Comparison of ENCODE assay signal across 8 cellular contexts in the genomic region with DNA sequence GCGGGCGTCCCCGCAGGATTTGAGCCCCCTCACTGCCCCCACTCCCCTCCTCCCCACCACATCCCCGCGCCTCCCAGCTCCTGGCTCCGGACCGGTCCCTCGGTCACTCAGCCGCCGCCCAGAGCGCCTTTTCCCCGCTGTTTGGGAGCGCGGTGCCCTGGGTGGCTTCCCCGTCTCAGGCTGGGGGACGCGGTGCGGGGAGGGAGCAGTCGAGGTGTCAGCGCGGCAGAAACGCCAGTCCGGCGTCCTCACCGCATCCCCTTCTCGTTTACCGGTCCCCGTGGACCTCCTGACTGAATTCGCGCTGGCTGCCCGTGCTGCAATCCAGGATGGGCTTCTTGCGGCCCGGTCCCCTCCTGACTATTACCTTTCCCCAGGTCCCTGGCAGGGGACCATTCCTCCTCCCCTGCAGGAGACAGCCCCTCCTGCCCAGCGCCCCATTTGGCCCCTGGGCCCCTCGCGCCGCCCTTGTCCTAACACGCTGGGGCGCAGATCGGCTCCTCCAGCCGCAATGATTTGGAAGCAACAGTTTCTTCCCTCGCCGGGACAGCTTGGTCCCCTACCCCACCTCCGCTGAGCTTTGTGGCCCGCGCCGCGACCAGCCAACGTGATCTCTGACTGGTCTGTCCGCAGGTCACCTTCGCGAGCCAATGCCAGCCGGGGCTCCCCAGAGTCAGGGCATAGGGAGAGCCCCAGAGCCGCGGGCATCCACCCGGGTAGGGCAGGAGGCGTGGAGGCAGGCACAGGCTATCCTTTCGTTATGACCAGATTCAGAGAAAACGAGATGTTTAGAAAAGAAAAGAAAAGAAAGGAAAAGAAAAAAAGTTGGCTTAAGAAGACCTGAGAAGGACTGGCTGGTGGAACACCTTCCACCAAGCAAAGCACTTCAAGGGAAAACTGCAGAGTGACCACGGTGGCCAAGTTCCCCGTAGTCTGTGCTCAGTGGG. TPM values are rescaled to one million over a fixed set of nuclear protein-coding genes. Genes with fewer than 3 reads are reported as not detected.
DNase-seq lines count a peak whose midpoint lies in the region; ATAC-seq and TF ChIP-seq lines count a peak whose summit lies in the region.

No MANE protein-coding gene starts in this region.

- TF ChIP-seq EP300 in gastroesophageal sphincter (IDR thresholded peaks at IDR 0.05): no peak

- POLR2A ChIA-PET in activated B cell treated with CpG ODN at 0.5 μM for 24 hours (lab: Charles Lee): interaction anchor here (0.7 to 11.5 kb wide), 27 partner anchors 9 to 315 kb away, joined by 3 to 158 read pairs (median 6); a partner anchor contains a TSS

- H3K4me3 Mint-ChIP-seq in activated CD4-positive, alpha-beta T cell treated with anti-CD3 and anti-CD28 coated beads, Interleukin-2, amount 10 ng/mL, durations not matched to agents 24 days and 14 days: peak overlapping the region; percentile 90
- H3K4me3 Mint-ChIP-seq in activated B cell treated with CpG ODN at 0.5 μM for 24 hours: peak overlapping the region; percentile 97

- H2BK5ac ChIP-seq in trophoblast cell (ENCODE audit: low read depth, low read length, poor library complexity): no peak overlapping the region

- H4K8ac ChIP-seq in trophoblast cell (ENCODE audit: low read depth, low read length): no peak overlapping the region

- 0 to 10% methylated on average over 1 to 15 of the region's 61 CpGs for WGBS in gastroesophageal sphincter (ENCODE audit: low coverage in 1 of 2), 2 donors
- no CpG with 5 or more reads among the region's 61 CpGs for WGBS in trophoblast cell (ENCODE audit: extremely low coverage, insufficient coverage, insufficient read length)

- peak overlapping the region; percentile 82 for H3K27ac Mint-ChIP-seq in activated CD4-positive, alpha-beta T cell treated with anti-CD3 and anti-CD28 coated beads, Interleukin-2, amount 10 ng/mL, durations not matched to agents 24 days and 14 days
- peak overlapping the region; percentile 79 for H3K27ac Mint-ChIP-seq in activated B cell treated with CpG ODN at 0.5 μM for 24 hours

- H3K9me3 ChIP-seq in gastroesophageal sphincter: no peaks in the 10 kb centered on the region
- H3K9me3 ChIP-seq in trophoblast cell (ENCODE audit: insufficient read depth, low read depth, low read length): no peaks in the 10 kb centered on the region

- H3K27ac ChIP-seq in gastroesophageal sphincter (peak overlapping the region in 3 of 4 donors; percentile 39 to 85 (median 79)), trophoblast cell (ENCODE audit: low read depth, low read length) (no peak overlapping the region)

- no peak overlapping the region for H3K23ac ChIP-seq in trophoblast cell (ENCODE audit: low read length)

- H2BK12ac ChIP-seq in trophoblast cell (ENCODE audit: low read length): no peak overlapping the region

- no peak overlapping the region for H2AFZ ChIP-seq in trophoblast cell (ENCODE audit: insufficient read depth, low read length, poor library complexity)

- peak overlapping the region; percentile 65 for H3K9ac ChIP-seq in trophoblast cell (ENCODE audit: low read length)

- peak overlapping the region; percentile 44 for H3K4ac ChIP-seq in trophoblast cell (ENCODE audit: low read depth, low read length)

- peaks cover 0 to 51% (median 14%) of the 10 kb centered on the region in 3 donors for H3K4me1 ChIP-seq in gastroesophageal sphincter
- H3K4me1 ChIP-seq in trophoblast cell (ENCODE audit: control insufficient read depth in 1 of 2, insufficient read depth in 2 of 2, low read length in 2 of 2): peaks cover 37 to 47% of the 10 kb centered on the region in 2 experiments

- TF ChIP-seq CTCF in activated B cell treated with CpG ODN at 0.5 μM for 24 hours (IDR thresholded peaks at IDR 0.05): no peak
- no peak for TF ChIP-seq CTCF in gastroesophageal sphincter (IDR thresholded peaks at IDR 0.05)

- intact Hi-C loops in activated CD4-positive, alpha-beta T cell treated with anti-CD3 and anti-CD28 coated beads, Interleukin-2, amount 10 ng/mL, durations not matched to agents 24 days and 14 days (cut with micrococcal nuclease): loop anchor here (1.0 to 5.0 kb wide), 6 partner anchors 14 to 313 kb away; a partner anchor contains a TSS
- intact Hi-C loops in activated B cell treated with CpG ODN at 0.5 μM for 24 hours (cut with micrococcal nuclease): loop anchor here (1.0 to 5.0 kb wide), 8 partner anchors 14 to 314 kb away; a partner anchor contains a TSS

- no peak for TF ChIP-seq POLR2A in gastroesophageal sphincter (IDR thresholded peaks at IDR 0.05)

- no peak overlapping the region for H4K12ac ChIP-seq in trophoblast cell (ENCODE audit: low read depth, low read length)

- peaks cover 8% of the 10 kb centered on the region for H3K36me3 Mint-ChIP-seq in activated CD4-positive, alpha-beta T cell treated with anti-CD3 and anti-CD28 coated beads, Interleukin-2, amount 10 ng/mL, durations not matched to agents 24 days and 14 days (ENCODE audit: low read depth)
- peaks cover 32% of the 10 kb centered on the region for H3K36me3 Mint-ChIP-seq in activated B cell treated with CpG ODN at 0.5 μM for 24 hours (ENCODE audit: low read depth)

- H2BK120ac ChIP-seq in trophoblast cell (ENCODE audit: insufficient read depth, low read length, poor library complexity): no peak overlapping the region

- no peaks in the 10 kb centered on the region for H3K9me3 Mint-ChIP-seq in activated CD4-positive, alpha-beta T cell treated with anti-CD3 and anti-CD28 coated beads, Interleukin-2, amount 10 ng/mL, durations not matched to agents 24 days and 14 days
- no peaks in the 10 kb centered on the region for H3K9me3 Mint-ChIP-seq in activated B cell treated with CpG ODN at 0.5 μM for 24 hours

- peaks cover 16% of the 10 kb centered on the region for H3K79me2 ChIP-seq in trophoblast cell (ENCODE audit: control insufficient read depth, insufficient read depth, low read length, poor library complexity)

- CTCF ChIA-PET in activated B cell treated with CpG ODN at 0.5 μM for 24 hours (lab: Charles Lee): interaction anchor here (1.5 to 4.9 kb wide), 4 partner anchors 42 to 65 kb away, joined by 3 to 23 read pairs (median 9); no protein-coding TSS in a partner anchor

- no peak overlapping the region for H2AK5ac ChIP-seq in trophoblast cell (ENCODE audit: low read length)

- DNase-seq in activated CD4-positive, alpha-beta T cell treated with anti-CD3 and anti-CD28 coated beads, Interleukin-2, amount 10 ng/mL, durations not matched to agents 24 days and 14 days: peak; percentile 75
- DNase-seq in activated CD4-positive, alpha-beta T cell treated with anti-CD3 and anti-CD28 coated beads for 1 hour: no peak
- DNase-seq in activated B cell treated with CpG ODN at 0.5 μM for 24 hours: no peak
- no peak for DNase-seq in trophoblast cell
- DNase-seq in 8988T: no peak
- DNase-seq in NCI-H1930 (lab: John Stamatoyannopoulos, UW): no peak
- DNase-seq in KG1 (lab: John Stamatoyannopoulos, UW): no peak

- ATAC-seq in activated B cell treated with CpG ODN at 0.5 μM for 24 hours (ENCODE audit: low read depth) (no peak), gastroesophageal sphincter (no peak)

- peak overlapping the region; percentile 39 to 73 for H3K4me3 ChIP-seq in gastroesophageal sphincter
- peak overlapping the region; percentile 90 for H3K4me3 ChIP-seq in trophoblast cell (ENCODE audit: low read depth, low read length)

- peak overlapping the region; percentile 63 for H4K91ac ChIP-seq in trophoblast cell (ENCODE audit: low read depth, low read length)

- H3K4me1 Mint-ChIP-seq in activated CD4-positive, alpha-beta T cell treated with anti-CD3 and anti-CD28 coated beads, Interleukin-2, amount 10 ng/mL, durations not matched to agents 24 days and 14 days: peaks cover 20% of the 10 kb centered on the region
- peaks cover 65% of the 10 kb centered on the region for H3K4me1 Mint-ChIP-seq in activated B cell treated with CpG ODN at 0.5 μM for 24 hours

- peaks cover 29% of the 10 kb centered on the region for H3K79me1 ChIP-seq in trophoblast cell (ENCODE audit: low read length)

- H3K18ac ChIP-seq in trophoblast cell (ENCODE audit: low read length): peak overlapping the region; percentile 64

- H3K27me3 ChIP-seq in gastroesophageal sphincter (peaks cover 52% of the 10 kb centered on the region), trophoblast cell (ENCODE audit: insufficient read depth, low read length) (no peaks in the 10 kb centered on the region)

- H3K27me3 Mint-ChIP-seq in activated CD4-positive, alpha-beta T cell treated with anti-CD3 and anti-CD28 coated beads, Interleukin-2, amount 10 ng/mL, durations not matched to agents 24 days and 14 days: peaks cover 15% of the 10 kb centered on the region
- no peaks in the 10 kb centered on the region for H3K27me3 Mint-ChIP-seq in activated B cell treated with CpG ODN at 0.5 μM for 24 hours

- H3K4me2 ChIP-seq in trophoblast cell (ENCODE audit: low read length): peak overlapping the region; percentile 84

- peak overlapping the region; percentile 26 for H3K14ac ChIP-seq in trophoblast cell (ENCODE audit: low read length)

- H3K36me3 ChIP-seq in gastroesophageal sphincter (no peaks in the 10 kb centered on the region), trophoblast cell (ENCODE audit: control insufficient read depth in 1 of 2, insufficient read depth in 2 of 2, low read length in 2 of 2) (no peaks in the 10 kb centered on the region)

RNA-seq across cellular contexts. Expression of a gene that starts 1.2 kb away (rescaled TPM):
- total RNA-seq in activated CD4-positive, alpha-beta T cell treated with anti-CD3 and anti-CD28 coated beads, Interleukin-2, amount 10 ng/mL, durations not matched to agents 24 days and 14 days: 21.0 and 21.7 TPM in 2 replicates
- total RNA-seq in activated B cell treated with CpG ODN at 0.5 μM for 24 hours: 156 and 170 TPM in 2 replicates
- 10 to 100 TPM in 1 of 4 donors, 1 to 10 TPM in 3; 4.4 to 17.2 (median 5.9) TPM for total RNA-seq in gastroesophageal sphincter
- 11.4 and 11.6 TPM in 2 replicates for polyA plus RNA-seq in trophoblast cell (2013)
